9 cellular contexts compared by ENCODE assay signal in genomic region chr1:8870605-8871538, GRCh38. TPM values are rescaled to one million over a fixed set of nuclear protein-coding genes. Genes with fewer than 3 reads are reported as not detected.
A peak's percentile ranks its signal among the peaks of the same experiment; 100 is the strongest.
DNase-seq lines count a peak whose midpoint lies in the region; ATAC-seq and TF ChIP-seq lines count a peak whose summit lies in the region.
"Had no signal": no experiment of that assay in that cellular context is flagged by ENCODE, and none has a peak within 500 bp of the region (broad histone marks: within the 10 kb centered on the region; RNA-seq: fewer than 3 reads in every experiment).

No MANE protein-coding gene starts in this region.

- H3K79me1 ChIP-seq in mesenchymal stem cell (replicated peaks; ENCODE audit: low read length, poor library complexity, severe bottlenecking) = peaks cover 4% of the 10 kb centered on the region

- H3K4me1 Mint-ChIP-seq in CD8-positive, alpha-beta memory T cell = peaks cover 44 to 68% (median 64%) of the 10 kb centered on the region in 3 donors

- POLR2A ChIA-PET in CD8-positive, alpha-beta memory T cell (lab: Charles Lee) = no interaction called here

- H3K36me3 ChIP-seq in CD8-positive, alpha-beta memory T cell (ENCODE audit: insufficient read depth, low read length) = peaks cover 88% of the 10 kb centered on the region
- peaks cover 70% of the 10 kb centered on the region for H3K36me3 ChIP-seq in mammary epithelial cell (ENCODE audit: insufficient read depth, low read length)
- peaks cover 67 to 95% of the 10 kb centered on the region in 2 experiments for H3K36me3 ChIP-seq in mesenchymal stem cell (ENCODE audit: control insufficient read depth in 1 of 2, insufficient read depth in 2 of 2, low read depth in 1 of 2, low read length in 2 of 2)
- peaks cover 95% of the 10 kb centered on the region for H3K36me3 ChIP-seq in BE2C

- dilution Hi-C loops in mammary epithelial cell (cut with HindIII; ENCODE audit: low sequenced_read_pairs) = no loop called here

- H3K14ac ChIP-seq in mesenchymal stem cell (ENCODE audit: low read length in 2 of 2) = no peak overlapping the region

- H3K9ac ChIP-seq in mammary epithelial cell (ENCODE audit: insufficient read depth, low read length) = no peak overlapping the region
- H3K9ac ChIP-seq in mesenchymal stem cell (ENCODE audit: low read length) = peak overlapping the region; percentile 8

- no peak overlapping the region for H2BK5ac ChIP-seq in mesenchymal stem cell (ENCODE audit: low read depth, low read length, poor library complexity, severe bottlenecking)

- no TSS peak for BruUV-seq in mammary epithelial cell (replicated peaks; lab: Mats Ljungman, UMichigan)

- no peaks in the 10 kb centered on the region for H3K9me3 Mint-ChIP-seq in CD8-positive, alpha-beta memory T cell

- H4K8ac ChIP-seq in mesenchymal stem cell (ENCODE audit: low read length) = no peak overlapping the region

- peak overlapping the region in 6 of 8 donors; percentile 31 to 93 (median 68) for H3K27ac Mint-ChIP-seq in CD8-positive, alpha-beta memory T cell

- H2BK12ac ChIP-seq in mesenchymal stem cell (ENCODE audit: low read length in 2 of 2) = no peak overlapping the region

- no peak overlapping the region for H4K91ac ChIP-seq in mesenchymal stem cell (ENCODE audit: low read length)

- no peaks in the 10 kb centered on the region for H3K27me3 ChIP-seq in CD8-positive, alpha-beta memory T cell (ENCODE audit: insufficient read depth, low read length, poor library complexity, severe bottlenecking)
- H3K27me3 ChIP-seq in mammary epithelial cell (ENCODE audit: insufficient read depth, low read length) (no peaks in the 10 kb centered on the region), mesenchymal stem cell (ENCODE audit: control insufficient read depth in 1 of 2, insufficient read depth in 1 of 2, low read length in 2 of 2) (no peaks in the 10 kb centered on the region), BE2C (no peaks in the 10 kb centered on the region)
- H3K27me3 ChIP-seq: vagina had no signal

- DNase-seq in CD8-positive, alpha-beta memory T cell = no peak
- DNase-seq in NB4 (ENCODE audit: low read depth) (peak; percentile 50), mammary epithelial cell (peak; percentile 83), mesenchymal stem cell (no peak), UCSD-AML1 (lab: John Stamatoyannopoulos, UW; ENCODE audit: unreplicated experiment) (no peak), NCI-H1930 (lab: John Stamatoyannopoulos, UW) (no peak), BE2C (no peak)

- H3K18ac ChIP-seq in mesenchymal stem cell (ENCODE audit: low read depth in 1 of 2, low read length in 2 of 2) = no peak overlapping the region

- H2BK15ac ChIP-seq in mesenchymal stem cell (ENCODE audit: low read depth, poor library complexity, severe bottlenecking) = no peak overlapping the region

- CTCF ChIA-PET in CD8-positive, alpha-beta memory T cell (lab: Charles Lee) = interaction anchor here (1.1 kb wide), 1 partner anchor 9 kb away, joined by 4 read pairs; no protein-coding TSS in a partner anchor
- CTCF ChIA-PET in mammary epithelial cell (lab: Charles Lee; ENCODE audit: low non-redundant PET) = interaction anchor here (0.5 to 0.7 kb wide), 4 partner anchors 46 to 229 kb away, joined by 3 to 11 read pairs (median 4); no protein-coding TSS in a partner anchor

- no peak overlapping the region for H3K23ac ChIP-seq in mesenchymal stem cell (ENCODE audit: low read length in 2 of 2)

- no peaks in the 10 kb centered on the region for H3K9me3 ChIP-seq in CD8-positive, alpha-beta memory T cell (ENCODE audit: low read length)
- H3K9me3 ChIP-seq in mammary epithelial cell (replicated peaks; ENCODE audit: insufficient read depth, low read length) (no peaks in the 10 kb centered on the region), mesenchymal stem cell (ENCODE audit: control insufficient read depth, low read length) (no peaks in the 10 kb centered on the region), BE2C (no peaks in the 10 kb centered on the region)
- H3K9me3 ChIP-seq: vagina had no signal

- peaks cover 89% of the 10 kb centered on the region for H3K79me2 ChIP-seq in mammary epithelial cell (ENCODE audit: insufficient read depth, low read length)

- no peaks in the 10 kb centered on the region for H3K27me3 Mint-ChIP-seq in CD8-positive, alpha-beta memory T cell

- no peak overlapping the region for H3K4me2 ChIP-seq in mammary epithelial cell (ENCODE audit: insufficient read depth, low read depth, low read length)
- H3K4me2 ChIP-seq in mesenchymal stem cell (ENCODE audit: low read length, poor library complexity, severe bottlenecking) = no peak overlapping the region

- no peak overlapping the region for H3K4me3 Mint-ChIP-seq in CD8-positive, alpha-beta memory T cell

- no peak overlapping the region for H3K27ac ChIP-seq in CD8-positive, alpha-beta memory T cell (ENCODE audit: low read depth, low read length)
- peak overlapping the region; percentile 53 for H3K27ac ChIP-seq in mammary epithelial cell (ENCODE audit: insufficient read depth, low read depth, low read length)
- H3K27ac ChIP-seq in mesenchymal stem cell (ENCODE audit: low read length, poor library complexity, severe bottlenecking) = peak overlapping the region; percentile 86
- H3K27ac ChIP-seq: vagina had no signal

- TF ChIP-seq POLR2A in NB4 (IDR thresholded peaks at IDR 0.05; ENCODE audit: extremely low read depth, insufficient read length) = no peak

- peaks cover 30% of the 10 kb centered on the region for H4K20me1 ChIP-seq in mammary epithelial cell (ENCODE audit: insufficient read depth, low read length)

- no peak overlapping the region for H2AK5ac ChIP-seq in mesenchymal stem cell (ENCODE audit: low read length, severe bottlenecking)

- no peak overlapping the region for H3K4me3 ChIP-seq in CD8-positive, alpha-beta memory T cell (ENCODE audit: low read length)
- H3K4me3 ChIP-seq in NB4 (ENCODE audit: low read depth, low read length) (no peak overlapping the region), mammary epithelial cell (replicated peaks in 1 of 3; ENCODE audit: insufficient read depth in 1 of 3, low read depth in 2 of 3, low read length in 3 of 3) (no peak overlapping the region), mesenchymal stem cell (ENCODE audit: insufficient read depth in 1 of 2, low read depth in 1 of 2, low read length in 2 of 2) (no peak overlapping the region), BE2C (ENCODE audit: low read depth, low read length) (no peak overlapping the region)
- H3K4me3 ChIP-seq: vagina had no signal

- peaks cover 4 to 91% (median 30%) of the 10 kb centered on the region in 3 donors for H3K36me3 Mint-ChIP-seq in CD8-positive, alpha-beta memory T cell

- H2AFZ ChIP-seq in mammary epithelial cell (ENCODE audit: low read depth, low read length) (no peak overlapping the region), mesenchymal stem cell (ENCODE audit: low read depth, low read length) (no peak overlapping the region)

- H2BK120ac ChIP-seq in mesenchymal stem cell (ENCODE audit: low read depth, low read length) = no peak overlapping the region

- H3K4ac ChIP-seq in mesenchymal stem cell (ENCODE audit: low read depth in 1 of 2, low read length in 2 of 2) = no peak overlapping the region

- H3K4me1 ChIP-seq in CD8-positive, alpha-beta memory T cell (ENCODE audit: insufficient read depth, low read length) = peaks cover 48% of the 10 kb centered on the region
- H3K4me1 ChIP-seq in mammary epithelial cell (ENCODE audit: insufficient read depth, low read length) = peaks cover 61% of the 10 kb centered on the region
- H3K4me1 ChIP-seq in mesenchymal stem cell (ENCODE audit: control insufficient read depth, insufficient read depth, low read depth, low read length) = peaks cover 49% of the 10 kb centered on the region
- H3K4me1 ChIP-seq in BE2C = no peaks in the 10 kb centered on the region

- intact Hi-C loops in mammary epithelial cell (cut with micrococcal nuclease) = loop anchor here (1.0 to 2.0 kb wide), 5 partner anchors 8 to 230 kb away; no protein-coding TSS in a partner anchor

- no peak for ATAC-seq in HG03378 (IDR thresholded peaks at IDR 0.05; ENCODE audit: unreplicated experiment)

- TF ChIP-seq CTCF in NB4 (IDR thresholded peaks at IDR 0.05; ENCODE audit: low read depth, low read length) (no peak), mammary epithelial cell (conservative IDR thresholded peaks at IDR 0.05 in 1 of 2, IDR thresholded peaks at IDR 0.05 in 1 of 2; ENCODE audit: extremely low read depth in 1 of 2, insufficient read depth in 1 of 2, low read depth in 1 of 2, low read length in 2 of 2) (no peak), BE2C (IDR thresholded peaks at IDR 0.05; ENCODE audit: low read depth, low read length) (no peak)

- WGBS in mammary epithelial cell (ENCODE audit: low coverage, missing lambda C conversion rate) = 80% methylated on average over 17 of the region's 18 CpGs
- 96% methylated on average over 18 of the region's 18 CpGs for WGBS in mesenchymal stem cell

- in situ Hi-C loops in mammary epithelial cell (cut with MboI; ENCODE audit: low sequenced_read_pairs in 2 of 2) = loop anchor here in 1 of 2 donors (25.0 kb wide), 1 partner anchor 116 kb away; no protein-coding TSS in a partner anchor

RNA-seq across cellular contexts. Expression of gene ENO1, which starts 7.6 kb away (rescaled TPM):
- total RNA-seq in CD8-positive, alpha-beta memory T cell = 1,000 to 10,000 TPM; 3,105 to 3,136 TPM
- 1,061 TPM for polyA plus RNA-seq in CD8-positive, alpha-beta memory T cell
- total RNA-seq in mammary epithelial cell = 1,000 to 10,000 TPM; 1,459 to 2,190 TPM
- polyA plus RNA-seq in mammary epithelial cell = 3,004 TPM
- 2,906 TPM for polyA minus RNA-seq in mammary epithelial cell
- polyA plus RNA-seq in mesenchymal stem cell (2013, experiment 1 of 2) = 762 TPM
- 753 TPM for polyA plus RNA-seq in mesenchymal stem cell (2013, experiment 2 of 2)
- 1,103 TPM for polyA plus RNA-seq in BE2C (2012; ENCODE audit: insufficient read depth, insufficient read length, low read depth)

RNA-seq across cellular contexts. Expression of gene RERE, which starts 53.4 kb away (rescaled TPM):
- 10 to 100 TPM; 37.9 to 39.2 TPM for total RNA-seq in CD8-positive, alpha-beta memory T cell
- 10.9 TPM for polyA plus RNA-seq in CD8-positive, alpha-beta memory T cell
- 10 to 100 TPM; 20.7 to 48.4 TPM for total RNA-seq in mammary epithelial cell
- polyA plus RNA-seq in mammary epithelial cell = 2.1 TPM
- 116 TPM for polyA minus RNA-seq in mammary epithelial cell
- polyA plus RNA-seq in mesenchymal stem cell (2013, experiment 1 of 2) = 59.5 TPM
- 53.5 TPM for polyA plus RNA-seq in mesenchymal stem cell (2013, experiment 2 of 2)
- polyA plus RNA-seq in BE2C (2012; ENCODE audit: insufficient read depth, insufficient read length, low read depth) = 44.0 TPM

Comparison
In these comparisons a context has a peak if more than half of its experiments do, and no peak if none do; other contexts are left out.
1. DNase-seq: peak in NB4 (single experiment) and mammary epithelial cell (single experiment); none in CD8-positive, alpha-beta memory T cell (0 of 5), mesenchymal stem cell (single experiment), UCSD-AML1 (single experiment), NCI-H1930 (0 of 2) and BE2C (single experiment).